ENCODE assay signal across 14 cellular contexts in genomic region chrX:30910124-30910860, GRCh38. TPM values are rescaled to one million over a fixed set of nuclear protein-coding genes. Genes with fewer than 3 reads are reported as not detected.
DNase-seq lines count a peak whose midpoint lies in the region; ATAC-seq and TF ChIP-seq lines count a peak whose summit lies in the region.
"Had no signal": no experiment of that assay in that cellular context is flagged by ENCODE, and none has a peak within 500 bp of the region (broad histone marks: within the 10 kb centered on the region; RNA-seq: fewer than 3 reads in every experiment).

No MANE protein-coding gene starts in this region.

- H2BK15ac ChIP-seq in mesenchymal stem cell (ENCODE audit: low read depth, poor library complexity, severe bottlenecking): no peak overlapping the region

- POLR2A ChIA-PET in CD4-positive, alpha-beta T cell (lab: Charles Lee): no interaction called here
- POLR2A ChIA-PET in activated B cell treated with CpG ODN at 0.5 μM for 24 hours (lab: Charles Lee): no interaction called here

- H3K27me3 Mint-ChIP-seq in CD4-positive, alpha-beta T cell: no peaks in the 10 kb centered on the region
- no peaks in the 10 kb centered on the region for H3K27me3 Mint-ChIP-seq in activated B cell treated with CpG ODN at 0.5 μM for 24 hours

- H3K4me1 Mint-ChIP-seq in CD4-positive, alpha-beta T cell (ENCODE audit: low read depth): peaks cover 8% of the 10 kb centered on the region
- peaks cover 10% of the 10 kb centered on the region for H3K4me1 Mint-ChIP-seq in activated B cell treated with CpG ODN at 0.5 μM for 24 hours

- no peak overlapping the region for H3K23ac ChIP-seq in mesenchymal stem cell (ENCODE audit: low read length in 2 of 2)

- DNase-seq in CD4-positive, alpha-beta T cell: no peak
- DNase-seq in HL-60 (ENCODE audit: low read depth in 1 of 2, low spot score in 1 of 2) (peak; percentile 8 to 37), activated B cell treated with CpG ODN at 0.5 μM for 24 hours (no peak), mesenchymal stem cell (peak; percentile 7), DMS114 treated with DMSO at 0.1 percent for 48 hours (lab: John Stamatoyannopoulos, UW; ENCODE audit: unreplicated experiment) (no peak), NCI-H748 (lab: John Stamatoyannopoulos, UW; ENCODE audit: unreplicated experiment) (no peak), body of pancreas (no peak)
- DNase-seq: activated CD4-positive, CD25-positive, alpha-beta regulatory T cell; DMS79 treated with DMSO at 0.1 percent for 48 hours; NCI-H1092 treated with DMSO at 0.1 percent for 48 hours had no signal

- no peak overlapping the region for H3K4me2 ChIP-seq in mesenchymal stem cell (ENCODE audit: low read length, poor library complexity, severe bottlenecking)

- H3K36me3 ChIP-seq in mesenchymal stem cell (ENCODE audit: control insufficient read depth in 1 of 2, insufficient read depth in 2 of 2, low read depth in 1 of 2, low read length in 2 of 2) (no peaks in the 10 kb centered on the region), body of pancreas (replicated peaks in 1 of 2; ENCODE audit: insufficient read depth in 1 of 2, low read depth in 2 of 2) (no peaks in the 10 kb centered on the region)

- peaks cover 2% of the 10 kb centered on the region for H3K4me1 ChIP-seq in mesenchymal stem cell (ENCODE audit: control insufficient read depth, insufficient read depth, low read depth, low read length)
- H3K4me1 ChIP-seq in body of pancreas: no peaks in the 10 kb centered on the region
- H3K4me1 ChIP-seq: parathyroid adenoma had no signal

- H2AK5ac ChIP-seq in mesenchymal stem cell (ENCODE audit: low read length, severe bottlenecking): no peak overlapping the region

- no peak overlapping the region for H3K9ac ChIP-seq in mesenchymal stem cell (ENCODE audit: low read length)
- H3K9ac ChIP-seq: parathyroid adenoma had no signal

- H3K14ac ChIP-seq in mesenchymal stem cell (ENCODE audit: low read length in 2 of 2): no peak overlapping the region

- CTCF ChIA-PET in CD4-positive, alpha-beta T cell (lab: Charles Lee): no interaction called here
- CTCF ChIA-PET in activated B cell treated with CpG ODN at 0.5 μM for 24 hours (lab: Charles Lee): no interaction called here

- no peak overlapping the region for H2BK12ac ChIP-seq in mesenchymal stem cell (ENCODE audit: low read length in 2 of 2)

- H2BK120ac ChIP-seq in mesenchymal stem cell (ENCODE audit: low read depth, low read length): no peak overlapping the region

- intact Hi-C loops in CD4-positive, alpha-beta T cell (cut with DNase I, micrococcal nuclease): no loop called here
- intact Hi-C loops in activated B cell treated with CpG ODN at 0.5 μM for 24 hours (cut with micrococcal nuclease) (no loop called here), body of pancreas (cut with DNase I) (no loop called here)

- H3K4ac ChIP-seq in mesenchymal stem cell (ENCODE audit: low read depth in 1 of 2, low read length in 2 of 2): no peak overlapping the region

- H3K27me3 ChIP-seq in CD4-positive, alpha-beta T cell (ENCODE audit: control insufficient read depth, insufficient read depth, low read length): no peaks in the 10 kb centered on the region
- H3K27me3 ChIP-seq in HL-60 (ENCODE audit: insufficient read depth, poor library complexity, severe bottlenecking) (no peaks in the 10 kb centered on the region), mesenchymal stem cell (ENCODE audit: control insufficient read depth in 1 of 2, insufficient read depth in 1 of 2, low read length in 2 of 2) (no peaks in the 10 kb centered on the region), body of pancreas (no peaks in the 10 kb centered on the region)

- no peak overlapping the region for H4K91ac ChIP-seq in mesenchymal stem cell (ENCODE audit: low read length)

- peak; percentile 48 for ATAC-seq in CD4-positive, alpha-beta T cell (ENCODE audit: poor library complexity)
- ATAC-seq in activated B cell treated with CpG ODN at 0.5 μM for 24 hours (ENCODE audit: low read depth) (peak; percentile 28), HG02970 (IDR thresholded peaks at IDR 0.05; ENCODE audit: low FRiP score, unreplicated experiment) (no peak), body of pancreas (no peak)
- ATAC-seq: HCT116 had no signal

- no peaks in the 10 kb centered on the region for H3K9me3 ChIP-seq in CD4-positive, alpha-beta T cell (ENCODE audit: control insufficient read depth, low read length)
- no peaks in the 10 kb centered on the region for H3K9me3 ChIP-seq in mesenchymal stem cell (ENCODE audit: control insufficient read depth, low read length)
- H3K9me3 ChIP-seq in body of pancreas: no peaks in the 10 kb centered on the region

- no peak overlapping the region for H3K18ac ChIP-seq in mesenchymal stem cell (ENCODE audit: low read depth in 1 of 2, low read length in 2 of 2)

- no peak overlapping the region for H4K8ac ChIP-seq in mesenchymal stem cell (ENCODE audit: low read length)

- no peaks in the 10 kb centered on the region for H3K9me3 Mint-ChIP-seq in CD4-positive, alpha-beta T cell
- H3K9me3 Mint-ChIP-seq in activated B cell treated with CpG ODN at 0.5 μM for 24 hours: no peaks in the 10 kb centered on the region

- H3K36me3 Mint-ChIP-seq in CD4-positive, alpha-beta T cell (ENCODE audit: low read depth): no peaks in the 10 kb centered on the region
- no peaks in the 10 kb centered on the region for H3K36me3 Mint-ChIP-seq in activated B cell treated with CpG ODN at 0.5 μM for 24 hours (ENCODE audit: low read depth)
- H3K36me3 Mint-ChIP-seq: brain had no signal

- H3K4me3 ChIP-seq in HL-60 (replicated peaks; ENCODE audit: insufficient read depth, low read length): no peak overlapping the region
- H3K4me3 ChIP-seq in mesenchymal stem cell (ENCODE audit: insufficient read depth in 1 of 2, low read depth in 1 of 2, low read length in 2 of 2): no peak overlapping the region
- no peak overlapping the region for H3K4me3 ChIP-seq in body of pancreas

- whole genome bisulfite sequencing in mesenchymal stem cell: 50% methylated on average over 7 of the region's 7 CpGs
- 68 to 80% methylated on average over 7 of the region's 7 CpGs for WGBS in body of pancreas, 2 donors

- peak overlapping the region; percentile 62 for H3K27ac Mint-ChIP-seq in CD4-positive, alpha-beta T cell
- H3K27ac Mint-ChIP-seq in activated B cell treated with CpG ODN at 0.5 μM for 24 hours: no peak overlapping the region

- no peak for TF ChIP-seq POLR2A in body of pancreas (IDR thresholded peaks at IDR 0.05)

- no peaks in the 10 kb centered on the region for H3K79me1 ChIP-seq in mesenchymal stem cell (replicated peaks; ENCODE audit: low read length, poor library complexity, severe bottlenecking)

- TF ChIP-seq CTCF in CD4-positive, alpha-beta T cell (IDR thresholded peaks at IDR 0.05): no peak
- no peak for TF ChIP-seq CTCF in HL-60 (IDR thresholded peaks at IDR 0.05; ENCODE audit: insufficient read depth, low read length)
- TF ChIP-seq CTCF in activated B cell treated with CpG ODN at 0.5 μM for 24 hours (IDR thresholded peaks at IDR 0.05): no peak
- TF ChIP-seq CTCF in body of pancreas (IDR thresholded peaks at IDR 0.05): no peak

- H3K4me3 Mint-ChIP-seq in CD4-positive, alpha-beta T cell: no peak overlapping the region
- H3K4me3 Mint-ChIP-seq in activated B cell treated with CpG ODN at 0.5 μM for 24 hours: no peak overlapping the region
- H3K4me3 Mint-ChIP-seq: brain had no signal

- no peak overlapping the region for H2AFZ ChIP-seq in mesenchymal stem cell (ENCODE audit: low read depth, low read length)
- H2AFZ ChIP-seq: parathyroid adenoma had no signal

- no peak overlapping the region for H3K27ac ChIP-seq in CD4-positive, alpha-beta T cell (ENCODE audit: low read depth, low read length)
- H3K27ac ChIP-seq in HL-60 (replicated peaks) (no peak overlapping the region), mesenchymal stem cell (ENCODE audit: low read length, poor library complexity, severe bottlenecking) (no peak overlapping the region), body of pancreas (no peak overlapping the region)
- H3K27ac ChIP-seq: parathyroid adenoma had no signal

- no peak overlapping the region for H2BK5ac ChIP-seq in mesenchymal stem cell (ENCODE audit: low read depth, low read length, poor library complexity, severe bottlenecking)

RNA-seq across cellular contexts. Expression of gene TAB3, which starts 21.2 kb away (rescaled TPM):
- 10 to 100 TPM; 24.7 to 25.6 TPM for total RNA-seq in CD4-positive, alpha-beta T cell
- total RNA-seq in activated B cell treated with CpG ODN at 0.5 μM for 24 hours (21.7 and 23.9 TPM in 2 replicates), body of pancreas (10 to 100 TPM; 24.1 to 36.3 TPM)
- polyA plus RNA-seq in mesenchymal stem cell (2013, experiment 1 of 2): 9.9 TPM
- 9.2 TPM for polyA plus RNA-seq in mesenchymal stem cell (2013, experiment 2 of 2)

Comparison
In these comparisons a context has a peak if more than half of its experiments do, and no peak if none do; other contexts are left out.
1. ATAC-seq: peak in CD4-positive, alpha-beta T cell (single experiment) and activated B cell treated with CpG ODN at 0.5 μM for 24 hours (single experiment); none in HG02970 (single experiment) and body of pancreas (single experiment).
2. DNase-seq: peak in HL-60 (2 of 2) and mesenchymal stem cell (single experiment); none in CD4-positive, alpha-beta T cell (0 of 10), activated B cell treated with CpG ODN at 0.5 μM for 24 hours (single experiment), DMS114 treated with DMSO at 0.1 percent for 48 hours (single experiment), NCI-H748 (single experiment) and body of pancreas (0 of 4).